Comparison of ENCODE assay signal across 1 cellular context in genomic region chr17:63151981-63152523, GRCh38.
TF ChIP-seq lines count a peak whose summit lies in the region.

No MANE protein-coding gene starts in this region.

TF ChIP-seq in GM23338, 12 proteins besides CTCF, POLR2A, EP300 and RAD21 (continued from another document):
- TF ChIP-seq JUNB (IDR thresholded peaks at IDR 0.05; ENCODE audit: unreplicated experiment) (no peak), EZH2phosphoT487 (IDR thresholded peaks at IDR 0.05; ENCODE audit: unreplicated experiment) (no peak), REST (IDR thresholded peaks at IDR 0.05; ENCODE audit: unreplicated experiment) (no peak), ZNF114 (CRISPR knock-in tag; IDR thresholded peaks at IDR 0.05) (no peak), CREB1 (CRISPR knock-in tag; IDR thresholded peaks at IDR 0.05; ENCODE audit: low read depth) (no peak)
